In the genomic region with DNA sequence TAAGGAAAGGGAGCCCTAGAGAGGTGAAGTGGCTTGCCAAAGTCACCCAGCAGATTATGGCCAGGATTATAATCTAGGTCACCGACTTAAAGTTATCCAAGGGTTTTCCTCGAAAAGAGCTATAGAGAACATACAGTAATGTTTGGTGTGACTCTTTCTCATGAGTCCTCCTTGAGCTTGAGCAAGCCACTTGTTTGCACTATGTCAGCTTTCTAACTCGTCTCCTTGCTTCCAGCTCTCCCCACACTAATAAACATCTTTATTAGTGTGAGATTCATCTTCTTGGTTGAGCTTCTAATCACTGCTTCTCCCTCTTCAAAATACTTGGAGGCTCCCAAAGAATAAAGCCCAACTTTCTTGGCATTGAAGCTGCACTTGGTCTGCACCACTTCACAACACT, we compare ENCODE assay signal across 21 cellular contexts.
"Had no signal": no experiment of that assay in that cellular context is flagged by ENCODE, and none has a peak within 500 bp of the region (broad histone marks: within the 10 kb centered on the region; RNA-seq: fewer than 3 reads in every experiment).

No MANE protein-coding gene starts in this region.

- H3K36me3 ChIP-seq: brain microvascular endothelial cell, Peyer's patch had no signal

- ATAC-seq: activated naive CD4-positive, alpha-beta T cell treated with anti-CD3 and anti-CD28 coated beads, Interleukin-2, amount 50 U/mL, for 72 hours; activated naive CD8-positive, alpha-beta T cell treated with anti-CD3 and anti-CD28 coated beads, Interleukin-2, amount 50 U/mL, for 24 hours; activated T-cell treated with anti-CD3 and anti-CD28 coated beads, Interleukin-2, amount 50 U/mL, for 4 hours had no signal

- H3K4me1 ChIP-seq: Peyer's patch had no signal

- H3K27ac ChIP-seq: brain microvascular endothelial cell, Peyer's patch, VCaP had no signal

- H3K27me3 ChIP-seq: brain microvascular endothelial cell, Peyer's patch had no signal

- DNase-seq: activated CD4-positive, alpha-beta memory T cell treated with anti-CD3 and anti-CD28 coated beads for 36 hours; activated CD4-positive, alpha-beta T cell treated with anti-CD3 and anti-CD28 coated beads, Interleukin-2, amount 10 ng/mL, durations not matched to agents 7 days and 5 days; activated CD4-positive, CD25-positive, alpha-beta regulatory T cell; activated CD8-positive, alpha-beta memory T cell treated with anti-CD3 and anti-CD28 coated beads for 24 hours; activated effector memory CD4-positive, alpha-beta T cell treated with anti-CD3 and anti-CD28 coated beads, Interleukin-2, amount 50 U/mL, for 16 hours; activated naive CD4-positive, alpha-beta T cell treated with Interleukin-2 at 50 U/mL for 16 hours; activated naive CD8-positive, alpha-beta T cell treated with anti-CD3 and anti-CD28 coated beads, Interleukin-2, amount 50 U/mL, for 24 hours; activated T-cell treated with anti-CD3 and anti-CD28 coated beads, Interleukin-2, amount 50 U/mL, for 4 hours; amniotic stem cell; brain microvascular endothelial cell; MM.1S; NCI-H1105; NCI-H1436; NCI-H1694 treated with DMSO at 0.1 percent for 48 hours; NCI-H2029 treated with DMSO at 0.1 percent for 48 hours; NCI-H345; NCI-H510A treated with DMSO at 0.1 percent for 48 hours; Peyer's patch; SIG-M5 had no signal

- H3K4me3 ChIP-seq: Peyer's patch had no signal
